Comparison of ENCODE assay signal across 22 cellular contexts in genomic region chr9:134682026-134682425, GRCh38. TPM values are rescaled to one million over a fixed set of nuclear protein-coding genes. Genes with fewer than 3 reads are reported as not detected.
DNase-seq lines count a peak whose midpoint lies in the region; ATAC-seq, FAIRE-seq and TF ChIP-seq lines count a peak whose summit lies in the region.
"Had no signal": no experiment of that assay in that cellular context is flagged by ENCODE, and none has a peak within 500 bp of the region (broad histone marks: within the 10 kb centered on the region; RNA-seq: fewer than 3 reads in every experiment).

No MANE protein-coding gene starts in this region.

- BruUV-seq in HCT116 (replicated peaks; lab: Mats Ljungman, UMichigan), result no TSS peak

- H3K27me3 ChIP-seq in HCT116 (ENCODE audit: insufficient read depth, low read length) (0 out of 2 replicates have a peak, but pooled peaks cover 6% of the 10 kb centered on the region), stomach (no peaks in the 10 kb centered on the region)
- H3K27me3 ChIP-seq: BLaER1, MG63, right lobe of liver had no signal

- no peak overlapping the region for H3K9ac ChIP-seq in HCT116 (ENCODE audit: low read length)
- H3K9ac ChIP-seq: BLaER1 had no signal

- POLR2A ChIA-PET in HCT116 (lab: Charles Lee), result no interaction called here
- POLR2A ChIA-PET in activated CD4-positive, alpha-beta T cell treated with anti-CD3 and anti-CD28 coated beads, Interleukin-2, amount 10 ng/mL, durations not matched to agents 7 days and 5 days (lab: Charles Lee), result no interaction called here

- no peak for FAIRE-seq in urothelium cell line (lab: Jason Lieb, UNC)
- FAIRE-seq: D721Med, RCC 7860 had no signal

- H3K36me3 ChIP-seq in HCT116 (ENCODE audit: control insufficient read depth in 1 of 2, insufficient read depth in 2 of 2, low read length in 2 of 2) (no peaks in the 10 kb centered on the region), mesodermal cell (ENCODE audit: control insufficient read depth, insufficient read depth, low read length) (peaks cover 64% of the 10 kb centered on the region), stomach (no peaks in the 10 kb centered on the region)
- H3K36me3 ChIP-seq: MG63, right lobe of liver had no signal

- H4K20me1 ChIP-seq in HCT116 (ENCODE audit: insufficient read depth), result no peaks in the 10 kb centered on the region

- H3K9me3 ChIP-seq in HCT116 (ENCODE audit: control insufficient read depth in 1 of 2, insufficient read depth in 1 of 2, low read depth in 1 of 2, low read length in 2 of 2), result no peaks in the 10 kb centered on the region
- no peaks in the 10 kb centered on the region for H3K9me3 ChIP-seq in mesodermal cell (ENCODE audit: control insufficient read depth, low read length)
- no peaks in the 10 kb centered on the region for H3K9me3 ChIP-seq in stomach
- H3K9me3 ChIP-seq: MG63, right lobe of liver had no signal

- H3K79me2 ChIP-seq in HCT116 (ENCODE audit: insufficient read depth, low read length), result no peaks in the 10 kb centered on the region

- H3K36me3 Mint-ChIP-seq in activated CD4-positive, alpha-beta T cell treated with anti-CD3 and anti-CD28 coated beads, Interleukin-2, amount 10 ng/mL, durations not matched to agents 7 days and 5 days (ENCODE audit: low read depth), result no peaks in the 10 kb centered on the region
- no peaks in the 10 kb centered on the region for H3K36me3 Mint-ChIP-seq in stimulated activated memory B cell treated with anti-CD40 and anti-IgM and Interleukin-4, amounts not matched to agents 10 μg/mL and 1 μg/mL and 100 μg/mL, for 72 hours
- H3K36me3 Mint-ChIP-seq: activated naive CD4-positive, alpha-beta T cell treated with anti-CD3 and anti-CD28 coated beads, Interleukin-2, amount 10 ng/mL, durations not matched to agents 7 days and 5 days had no signal

- no peak for TF ChIP-seq POLR2A in HCT116 (IDR thresholded peaks at IDR 0.05; ENCODE audit: borderline replicate concordance, extremely low read depth, insufficient read depth, insufficient read length)
- no peak for TF ChIP-seq POLR2A in stomach (IDR thresholded peaks at IDR 0.05)

- H3K4me3 ChIP-seq in HCT116 (replicated peaks in 1 of 2; ENCODE audit: low read depth in 1 of 2, low read length in 2 of 2) (no peak overlapping the region), mesodermal cell (ENCODE audit: extremely low read depth, insufficient read depth, low read length, poor library complexity, severe bottlenecking) (no peak overlapping the region), stomach (no peak overlapping the region)
- H3K4me3 ChIP-seq: BLaER1, MG63, right lobe of liver had no signal

- H3K27ac ChIP-seq in HCT116 (ENCODE audit: low read depth, low read length) (no peak overlapping the region), mesodermal cell (ENCODE audit: low read depth, low read length, severe bottlenecking) (peak overlapping the region; percentile 88), stomach (peak overlapping the region in 4 of 5 donors; percentile 41 to 69 (median 54))
- H3K27ac ChIP-seq: BLaER1, right lobe of liver had no signal

- TF ChIP-seq CTCF in HCT116 (IDR thresholded peaks at IDR 0.05 in 2 of 3, conservative IDR thresholded peaks at IDR 0.05 in 1 of 3; ENCODE audit: borderline replicate concordance in 1 of 3, insufficient read depth in 1 of 3, low read depth in 2 of 3, low read length in 2 of 3) (no peak), stomach (IDR thresholded peaks at IDR 0.05) (no peak)

- no peak overlapping the region for H3K4me2 ChIP-seq in HCT116 (ENCODE audit: low read length)
- H3K4me2 ChIP-seq: BLaER1 had no signal

- H2AFZ ChIP-seq in HCT116 (ENCODE audit: low read depth, low read length, poor library complexity, severe bottlenecking), result no peak overlapping the region

- CTCF ChIA-PET in HCT116 (lab: Charles Lee), result no interaction called here
- CTCF ChIA-PET in activated CD4-positive, alpha-beta T cell treated with anti-CD3 and anti-CD28 coated beads, Interleukin-2, amount 10 ng/mL, durations not matched to agents 7 days and 5 days (lab: Charles Lee), result no interaction called here

- DNase-seq in HCT116 (ENCODE audit: low read depth, low spot score) (no peak), Right ventricle myocardium inferior (ENCODE audit: missing footprints) (peak; percentile 33), stomach (no peak), urothelium cell line (ENCODE audit: low spot score) (no peak)
- DNase-seq in activated CD4-positive, alpha-beta T cell treated with anti-CD3 and anti-CD28 coated beads, Interleukin-2, amount 10 ng/mL, durations not matched to agents 7 days and 5 days, result no peak
- DNase-seq: activated CD4-positive, CD25-positive, alpha-beta regulatory T cell; activated naive CD4-positive, alpha-beta T cell treated with anti-CD3 and anti-CD28 coated beads, Interleukin-2, amount 10 ng/mL, durations not matched to agents 7 days and 5 days; activated T-cell treated with anti-CD3 and anti-CD28 coated beads, Interleukin-2, amount 50 U/mL, for 48 hours; effector memory CD8-positive, alpha-beta T cell; MG63; NCI-H1417 treated with DMSO at 0.1 percent for 48 hours; NCI-H510A treated with DMSO at 0.1 percent for 48 hours; stimulated activated naive CD8-positive, alpha-beta T cell treated with anti-CD3 and anti-CD28 coated beads, Interleukin-15, Interleukin-2, amounts not matched to agents 100 U/mL and 50 U/mL, for 24 hours; T1000 had no signal

- no peaks in the 10 kb centered on the region for H3K27me3 Mint-ChIP-seq in activated CD4-positive, alpha-beta T cell treated with anti-CD3 and anti-CD28 coated beads, Interleukin-2, amount 10 ng/mL, durations not matched to agents 7 days and 5 days
- peaks cover 11% of the 10 kb centered on the region for H3K27me3 Mint-ChIP-seq in stimulated activated memory B cell treated with anti-CD40 and anti-IgM and Interleukin-4, amounts not matched to agents 10 μg/mL and 1 μg/mL and 100 μg/mL, for 72 hours
- H3K27me3 Mint-ChIP-seq: activated naive CD4-positive, alpha-beta T cell treated with anti-CD3 and anti-CD28 coated beads, Interleukin-2, amount 10 ng/mL, durations not matched to agents 7 days and 5 days; effector memory CD8-positive, alpha-beta T cell had no signal

- TF ChIP-seq EP300 in stomach (IDR thresholded peaks at IDR 0.05), result no peak

- no peak overlapping the region for H3K4me3 Mint-ChIP-seq in activated CD4-positive, alpha-beta T cell treated with anti-CD3 and anti-CD28 coated beads, Interleukin-2, amount 10 ng/mL, durations not matched to agents 7 days and 5 days
- no peak overlapping the region for H3K4me3 Mint-ChIP-seq in stimulated activated memory B cell treated with anti-CD40 and anti-IgM and Interleukin-4, amounts not matched to agents 10 μg/mL and 1 μg/mL and 100 μg/mL, for 72 hours
- H3K4me3 Mint-ChIP-seq: activated naive CD4-positive, alpha-beta T cell treated with anti-CD3 and anti-CD28 coated beads, Interleukin-2, amount 10 ng/mL, durations not matched to agents 7 days and 5 days; effector memory CD8-positive, alpha-beta T cell had no signal

- H3K4me1 ChIP-seq in HCT116 (ENCODE audit: control insufficient read depth in 1 of 2, insufficient read depth in 2 of 2, low read length in 2 of 2) (no peaks in the 10 kb centered on the region), mesodermal cell (ENCODE audit: control insufficient read depth, insufficient read depth, low read length, poor library complexity, severe bottlenecking) (peaks cover 49% of the 10 kb centered on the region), stomach (peaks cover 8 to 52% (median 30%) of the 10 kb centered on the region in 4 donors)
- H3K4me1 ChIP-seq: right lobe of liver had no signal

- H3K9me2 ChIP-seq in HCT116 (ENCODE audit: insufficient read depth), result no peaks in the 10 kb centered on the region

- no peaks in the 10 kb centered on the region for H3K9me3 Mint-ChIP-seq in activated CD4-positive, alpha-beta T cell treated with anti-CD3 and anti-CD28 coated beads, Interleukin-2, amount 10 ng/mL, durations not matched to agents 7 days and 5 days
- H3K9me3 Mint-ChIP-seq in stimulated activated memory B cell treated with anti-CD40 and anti-IgM and Interleukin-4, amounts not matched to agents 10 μg/mL and 1 μg/mL and 100 μg/mL, for 72 hours, result no peaks in the 10 kb centered on the region
- H3K9me3 Mint-ChIP-seq: effector memory CD8-positive, alpha-beta T cell had no signal

- RAD21 ChIA-PET in HCT116 (lab: Charles Lee; ENCODE audit: low non-redundant PET in 1 of 2, low total read pairs in 2 of 2, uncharacterized antibody in 2 of 2, unreplicated experiment in 2 of 2), result no interaction called here

- peak; percentile 30; the same call in 1 of the 2 replicates for ATAC-seq in HCT116
- ATAC-seq in Right ventricle myocardium inferior, result peak; percentile 41
- no peak for ATAC-seq in GM18909 (IDR thresholded peaks at IDR 0.05; ENCODE audit: poor library complexity, unreplicated experiment)
- no peak for ATAC-seq in stimulated activated memory B cell treated with anti-CD40 and anti-IgM and Interleukin-4, amounts not matched to agents 10 μg/mL and 1 μg/mL and 100 μg/mL, for 72 hours
- ATAC-seq: effector memory CD8-positive, alpha-beta T cell; left lobe of liver; stimulated activated naive CD8-positive, alpha-beta T cell treated with anti-CD3 and anti-CD28 coated beads, Interleukin-15, Interleukin-2, amounts not matched to agents 100 U/mL and 50 U/mL, for 24 hours had no signal

- H3K27ac Mint-ChIP-seq in activated CD4-positive, alpha-beta T cell treated with anti-CD3 and anti-CD28 coated beads, Interleukin-2, amount 10 ng/mL, durations not matched to agents 7 days and 5 days, result no peak overlapping the region
- H3K27ac Mint-ChIP-seq in stimulated activated memory B cell treated with anti-CD40 and anti-IgM and Interleukin-4, amounts not matched to agents 10 μg/mL and 1 μg/mL and 100 μg/mL, for 72 hours, result no peak overlapping the region
- H3K27ac Mint-ChIP-seq: activated naive CD4-positive, alpha-beta T cell treated with anti-CD3 and anti-CD28 coated beads, Interleukin-2, amount 10 ng/mL, durations not matched to agents 7 days and 5 days; effector memory CD8-positive, alpha-beta T cell had no signal

- TF ChIP-seq RAD21 in HCT116 (IDR thresholded peaks at IDR 0.05; ENCODE audit: low read depth), result no peak

- no peaks in the 10 kb centered on the region for H3K4me1 Mint-ChIP-seq in activated CD4-positive, alpha-beta T cell treated with anti-CD3 and anti-CD28 coated beads, Interleukin-2, amount 10 ng/mL, durations not matched to agents 7 days and 5 days
- no peaks in the 10 kb centered on the region for H3K4me1 Mint-ChIP-seq in stimulated activated memory B cell treated with anti-CD40 and anti-IgM and Interleukin-4, amounts not matched to agents 10 μg/mL and 1 μg/mL and 100 μg/mL, for 72 hours
- H3K4me1 Mint-ChIP-seq: activated naive CD4-positive, alpha-beta T cell treated with anti-CD3 and anti-CD28 coated beads, Interleukin-2, amount 10 ng/mL, durations not matched to agents 7 days and 5 days had no signal

- intact Hi-C loops in HCT116 (cut with micrococcal nuclease) (no loop called here), Right ventricle myocardium inferior (cut with DNase I) (no loop called here), stomach (cut with DNase I; ENCODE audit: low total_unique reads) (no loop called here)

- 94 to 98% methylated on average over 15 of the region's 15 CpGs for WGBS in mesodermal cell (ENCODE audit: insufficient coverage in 2 of 2), 2 experiments
- WGBS in stomach, 5 donors, result 56 to 81% (median 75%) methylated on average over 9 to 15 of the region's 15 CpGs

RNA-seq across cellular contexts. Expression of gene COL5A1, which starts 40.4 kb away (rescaled TPM):
- total RNA-seq in HCT116 (2021; ENCODE audit: unreplicated experiment) (0.30 TPM), Right ventricle myocardium inferior (18.7 TPM), stomach (100 to 1,000 TPM in 2 of 5 donors, 10 to 100 TPM in 3; 17.5 to 205 (median 48.2) TPM)
- polyA plus RNA-seq in HCT116 (2012), result 0.02 and 0.04 TPM in 2 replicates
- 366 TPM for polyA plus RNA-seq in mesodermal cell (2013, experiment 1 of 2)
- 331 TPM for polyA plus RNA-seq in mesodermal cell (2013, experiment 2 of 2)
- 10 to 100 TPM in 2 of 3 donors, 1 to 10 TPM in 1; 7.3 to 17.4 (median 17.3) TPM for polyA plus RNA-seq in stomach
- total RNA-seq in activated CD4-positive, alpha-beta T cell treated with anti-CD3 and anti-CD28 coated beads, Interleukin-2, amount 10 ng/mL, durations not matched to agents 7 days and 5 days, result under 1 TPM; 0.15 to 0.30 TPM

Comparison
In these comparisons a context has a peak if more than half of its experiments do, and no peak if none do; other contexts are left out.
1. ATAC-seq: peak in HCT116 (single experiment) and Right ventricle myocardium inferior (single experiment); none in GM18909 (single experiment) and stimulated activated memory B cell treated with anti-CD40 and anti-IgM and Interleukin-4, amounts not matched to agents 10 μg/mL and 1 μg/mL and 100 μg/mL, for 72 hours (single experiment).
2. RNA of gene COL5A1, which starts 40.4 kb away (total RNA-seq): 17.5 to 205 TPM in stomach and 18.7 TPM in Right ventricle myocardium inferior (single experiment); 0.15 to 0.30 TPM in activated CD4-positive, alpha-beta T cell treated with anti-CD3 and anti-CD28 coated beads, Interleukin-2, amount 10 ng/mL, durations not matched to agents 7 days and 5 days and 0.30 TPM in HCT116 (single experiment); every median in the first group is over 10 times any median in the second.